ENCODE assay signal across 1 cellular context in genomic region chr19:57317503-57317902, GRCh38.
TF ChIP-seq lines count a peak whose summit lies in the region.

No MANE protein-coding gene starts in this region.

TF ChIP-seq in GM23338, 12 proteins besides CTCF, POLR2A, EP300 and RAD21 (continued from another document):
- no peak for TF ChIP-seq ZNF462 (CRISPR knock-in tag; IDR thresholded peaks at IDR 0.05)
